ENCODE assay signal across 9 cellular contexts in the genomic region with DNA sequence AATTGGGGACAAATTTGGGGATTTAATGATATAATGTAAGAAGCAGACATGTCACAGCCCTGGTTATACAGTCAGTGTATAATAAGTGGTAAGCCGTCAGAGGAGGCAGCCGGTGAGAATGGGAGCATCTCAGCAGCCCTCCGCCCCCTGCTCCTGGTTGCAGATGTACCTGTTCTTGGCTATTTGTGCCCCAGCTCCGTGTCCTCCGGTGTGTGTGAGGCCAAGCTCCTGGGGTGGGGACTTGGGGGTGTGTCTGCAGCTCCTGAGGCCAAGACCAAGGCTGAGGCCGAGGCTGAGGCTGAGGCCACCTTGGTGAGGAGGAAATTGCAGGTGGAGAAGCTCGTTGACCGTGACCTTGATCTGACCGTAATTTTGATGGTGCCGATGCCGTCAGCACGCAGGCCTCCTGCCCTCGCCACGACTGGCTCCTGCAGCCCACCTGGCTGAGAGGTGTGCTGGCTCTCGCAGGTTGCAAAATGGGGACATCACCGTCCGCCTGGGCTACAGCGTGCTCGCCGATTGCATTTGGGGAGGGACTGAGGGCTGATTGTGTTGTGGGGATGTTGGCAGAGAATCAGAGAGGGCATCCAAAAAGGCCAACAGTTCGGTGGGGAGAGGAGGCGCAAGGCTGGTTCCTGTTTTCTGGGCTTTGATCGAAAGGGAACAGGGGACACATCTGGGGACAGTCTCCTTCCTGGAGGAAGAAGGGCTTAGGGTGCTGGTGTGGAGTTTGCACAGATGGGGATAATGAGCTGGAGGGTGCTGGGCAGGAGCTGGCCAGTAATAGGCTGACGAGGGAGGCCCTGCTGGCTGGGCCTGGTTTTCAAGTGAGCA.
DNase-seq lines count a peak whose midpoint lies in the region; ATAC-seq and TF ChIP-seq lines count a peak whose summit lies in the region.
"Had no signal": no experiment of that assay in that cellular context is flagged by ENCODE, and none has a peak within 500 bp of the region (broad histone marks: within the 10 kb centered on the region; RNA-seq: fewer than 3 reads in every experiment).

No MANE protein-coding gene starts in this region.

- peaks cover 13% of the 10 kb centered on the region for H3K36me3 Mint-ChIP-seq in Caco-2 (ENCODE audit: insufficient read depth, unreplicated experiment)

- H3K9me3 ChIP-seq in Caco-2 (no peaks in the 10 kb centered on the region), heart left ventricle (no peaks in the 10 kb centered on the region), gastrocnemius medialis (no peaks in the 10 kb centered on the region)

- no peak for ATAC-seq in heart left ventricle
- ATAC-seq in gastrocnemius medialis = no peak
- ATAC-seq in HG03045 (IDR thresholded peaks at IDR 0.05; ENCODE audit: unreplicated experiment) = no peak
- ATAC-seq in GM21717 (IDR thresholded peaks at IDR 0.05; ENCODE audit: unreplicated experiment) = no peak

- H3K9me3 Mint-ChIP-seq in Caco-2 (ENCODE audit: unreplicated experiment) = no peaks in the 10 kb centered on the region

- peak overlapping the region; percentile 36 for H3K27ac Mint-ChIP-seq in Caco-2 (ENCODE audit: unreplicated experiment)

- H3K4me1 ChIP-seq in Caco-2 (peaks cover 21% of the 10 kb centered on the region), heart left ventricle (peaks cover 32 to 98% (median 86%) of the 10 kb centered on the region in 12 donors), gastrocnemius medialis (peaks cover 65 to 80% of the 10 kb centered on the region in 2 donors)

- BruUV-seq in Caco-2 (replicated peaks; lab: Mats Ljungman, UMichigan) = no TSS peak

- POLR2A ChIA-PET in Caco-2 (lab: Charles Lee) = interaction anchor here (0.6 to 0.8 kb wide), 2 partner anchors 22 to 37 kb away, joined by 5 to 15 read pairs; no protein-coding TSS in a partner anchor

- DNase-seq in Caco-2 (no peak), SK-N-DZ (ENCODE audit: low spot score) (peak; percentile 35), heart left ventricle (peak in 2 of 5 donors; percentile 62 to 68), gastrocnemius medialis (no peak), AG08395 (ENCODE audit: low spot score) (no peak), DMS79 (lab: John Stamatoyannopoulos, UW) (no peak)
- DNase-seq: activated gamma-delta T cell had no signal

- intact Hi-C loops in Caco-2 (cut with micrococcal nuclease; ENCODE audit: unreplicated experiment) = no loop called here
- intact Hi-C loops in heart left ventricle (cut with DNase I) = loop anchor here in 8 of 10 donors (2.0 to 10.0 kb wide), 5 partner anchors 54 to 98 kb away; no protein-coding TSS in a partner anchor
- intact Hi-C loops in gastrocnemius medialis (cut with DNase I; ENCODE audit: low total_unique reads) = no loop called here

- H3K27me3 Mint-ChIP-seq in Caco-2 (ENCODE audit: insufficient read depth, unreplicated experiment) = no peaks in the 10 kb centered on the region

- no peak overlapping the region for H3K4me3 Mint-ChIP-seq in Caco-2 (ENCODE audit: unreplicated experiment)

- no peak for TF ChIP-seq POLR2A in heart left ventricle (IDR thresholded peaks at IDR 0.05)
- TF ChIP-seq POLR2A in gastrocnemius medialis (IDR thresholded peaks at IDR 0.05) = no peak

- in situ Hi-C loops in gastrocnemius medialis (cut with MboI; ENCODE audit: low sequenced_read_pairs in 4 of 4) = loop anchor here in 2 of 4 donors (5.0 to 10.0 kb wide), 3 partner anchors 63 to 104 kb away; no protein-coding TSS in a partner anchor

- H3K4me1 Mint-ChIP-seq in Caco-2 (ENCODE audit: low read depth, unreplicated experiment) = peaks cover 24% of the 10 kb centered on the region

- CTCF ChIA-PET in Caco-2 (lab: Charles Lee) = interaction anchor here (0.6 to 2.3 kb wide), 32 partner anchors 7 to 884 kb away, joined by 3 to 36 read pairs (median 6); no protein-coding TSS in a partner anchor

- H3K27ac ChIP-seq in heart left ventricle = peak overlapping the region in 10 of 12 donors; percentile 58 to 97 (median 86)
- H3K27ac ChIP-seq in gastrocnemius medialis = peak overlapping the region; percentile 85 to 92 (median 86)

- WGBS in heart left ventricle, 4 donors = 67 to 76% (median 69%) methylated on average over 20 to 24 of the region's 24 CpGs

- H3K4me3 ChIP-seq in Caco-2 (ENCODE audit: low read depth, low read length) (no peak overlapping the region), heart left ventricle (no peak overlapping the region), gastrocnemius medialis (no peak overlapping the region)

- H3K36me3 ChIP-seq in Caco-2 (ENCODE audit: control insufficient read depth, insufficient read depth, low read length) (no peaks in the 10 kb centered on the region; the same call in 1 of the 2 replicates), heart left ventricle (no peaks in the 10 kb centered on the region), gastrocnemius medialis (no peaks in the 10 kb centered on the region)

- no peak for TF ChIP-seq CTCF in Caco-2 (IDR thresholded peaks at IDR 0.05; ENCODE audit: insufficient read depth in 1 of 2, low read depth in 1 of 2, low read length in 1 of 2, severe bottlenecking in 1 of 2, unreplicated experiment in 1 of 2)
- TF ChIP-seq CTCF in heart left ventricle (IDR thresholded peaks at IDR 0.05) = no peak
- TF ChIP-seq CTCF in gastrocnemius medialis (IDR thresholded peaks at IDR 0.05 in 4 of 5, conservative IDR thresholded peaks at IDR 0.05 in 1 of 5) = no peak

- H3K27me3 ChIP-seq in Caco-2 (replicated peaks; ENCODE audit: control insufficient read depth, insufficient read depth, low read length) = no peaks in the 10 kb centered on the region
- H3K27me3 ChIP-seq in heart left ventricle = no peaks in the 10 kb centered on the region
- H3K27me3 ChIP-seq in gastrocnemius medialis = no peaks in the 10 kb centered on the region

Comparison
In these comparisons a context has a peak if more than half of its experiments do, and no peak if none do; other contexts are left out.
1. intact Hi-C loops: an anchor here in heart left ventricle (2.0 to 10.0 kb wide); none called in Caco-2 and gastrocnemius medialis.